ENCODE assay signal across 20 cellular contexts in the genomic region with DNA sequence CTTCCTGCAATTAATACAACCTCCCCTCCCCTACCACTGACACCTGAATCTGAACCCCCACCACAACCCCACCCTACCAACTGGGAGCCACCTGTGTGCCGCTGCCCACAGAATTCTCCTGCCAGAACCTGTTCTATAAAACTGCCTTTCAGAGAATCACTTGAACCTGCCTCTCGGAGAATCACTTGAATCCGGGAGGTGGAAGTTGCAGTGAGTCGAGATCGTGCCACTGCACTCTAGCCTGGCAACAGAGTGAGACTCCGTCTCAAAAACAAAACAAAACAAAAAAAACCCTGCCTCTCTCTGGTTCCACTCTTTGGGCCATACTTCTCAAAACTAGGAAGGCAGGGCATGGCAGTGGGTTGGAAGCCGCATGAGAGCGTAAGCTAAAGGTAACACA. TPM values are rescaled to one million over a fixed set of nuclear protein-coding genes. Genes with fewer than 3 reads are reported as not detected.
DNase-seq lines count a peak whose midpoint lies in the region; ATAC-seq and TF ChIP-seq lines count a peak whose summit lies in the region.
"Had no signal": no experiment of that assay in that cellular context is flagged by ENCODE, and none has a peak within 500 bp of the region (broad histone marks: within the 10 kb centered on the region; RNA-seq: fewer than 3 reads in every experiment).

No MANE protein-coding gene starts in this region.

- no peaks in the 10 kb centered on the region for H3K27me3 Mint-ChIP-seq in activated CD4-positive, alpha-beta T cell treated with anti-CD3 and anti-CD28 coated beads for 36 hours
- no peaks in the 10 kb centered on the region for H3K27me3 Mint-ChIP-seq in activated naive CD8-positive, alpha-beta T cell treated with anti-CD3 and anti-CD28 coated beads, Interleukin-2, amount 50 U/mL, for 24 hours
- H3K27me3 Mint-ChIP-seq: activated CD8-positive, alpha-beta memory T cell treated with anti-CD3 and anti-CD28 coated beads, Interleukin-2, amount 10 ng/mL, durations not matched to agents 7 days and 5 days had no signal

- H3K27me3 ChIP-seq in ACC112 (ENCODE audit: insufficient read depth, low read length): no peaks in the 10 kb centered on the region
- no peaks in the 10 kb centered on the region for H3K27me3 ChIP-seq in prostate gland (replicated peaks; ENCODE audit: insufficient read depth)

- 62% methylated on average over 8 of the region's 8 CpGs for WGBS in prostate gland

- POLR2A ChIA-PET in activated CD4-positive, alpha-beta T cell treated with anti-CD3 and anti-CD28 coated beads for 36 hours (lab: Charles Lee): interaction anchor here (0.5 kb wide), 1 partner anchor 334 kb away, joined by 8 read pairs; no protein-coding TSS in a partner anchor

- no peak overlapping the region for H3K4me3 Mint-ChIP-seq in activated CD4-positive, alpha-beta T cell treated with anti-CD3 and anti-CD28 coated beads for 36 hours
- H3K4me3 Mint-ChIP-seq in activated naive CD8-positive, alpha-beta T cell treated with anti-CD3 and anti-CD28 coated beads, Interleukin-2, amount 50 U/mL, for 24 hours: no peak overlapping the region
- H3K4me3 Mint-ChIP-seq: activated CD8-positive, alpha-beta memory T cell treated with anti-CD3 and anti-CD28 coated beads, Interleukin-2, amount 10 ng/mL, durations not matched to agents 7 days and 5 days; nephron had no signal

- peaks cover 61% of the 10 kb centered on the region for H3K79me2 ChIP-seq in ACC112 (ENCODE audit: control insufficient read depth, insufficient read depth, low read length, unreplicated experiment)

- CTCF ChIA-PET in activated CD4-positive, alpha-beta T cell treated with anti-CD3 and anti-CD28 coated beads for 36 hours (lab: Charles Lee): interaction anchor here (0.5 kb wide), 1 partner anchor 340 kb away, joined by 5 read pairs; no protein-coding TSS in a partner anchor

- no peak for ATAC-seq in activated CD4-positive, alpha-beta T cell treated with anti-CD3 and anti-CD28 coated beads for 36 hours
- ATAC-seq in activated naive CD8-positive, alpha-beta T cell treated with anti-CD3 and anti-CD28 coated beads, Interleukin-2, amount 50 U/mL, for 24 hours: no peak
- ATAC-seq in HG03571 (IDR thresholded peaks at IDR 0.05; ENCODE audit: unreplicated experiment): no peak
- no peak for ATAC-seq in GM18502 (IDR thresholded peaks at IDR 0.05; ENCODE audit: poor library complexity, unreplicated experiment)
- ATAC-seq: activated CD4-positive, CD25-positive, alpha-beta regulatory T cell treated with anti-CD3 and anti-CD28 coated beads, Interleukin-2, amount 50 U/mL, for 24 hours; activated CD8-positive, alpha-beta memory T cell treated with anti-CD3 and anti-CD28 coated beads, Interleukin-2, amount 10 ng/mL, durations not matched to agents 7 days and 5 days; K562 had no signal

- peaks cover 59% of the 10 kb centered on the region for H3K4me1 Mint-ChIP-seq in activated CD4-positive, alpha-beta T cell treated with anti-CD3 and anti-CD28 coated beads for 36 hours
- H3K4me1 Mint-ChIP-seq in activated naive CD8-positive, alpha-beta T cell treated with anti-CD3 and anti-CD28 coated beads, Interleukin-2, amount 50 U/mL, for 24 hours: peaks cover 63% of the 10 kb centered on the region

- intact Hi-C loops in activated CD4-positive, alpha-beta T cell treated with anti-CD3 and anti-CD28 coated beads for 36 hours (cut with DNase I, micrococcal nuclease): no loop called here
- intact Hi-C loops in prostate gland (cut with DNase I): no loop called here

- H3K27ac ChIP-seq in ACC112 (ENCODE audit: low read depth, low read length) (peak overlapping the region; percentile 70; the same call in 1 of the 2 replicates), prostate gland (peak overlapping the region; percentile 49 to 91)

- DNase-seq in activated CD4-positive, alpha-beta T cell treated with anti-CD3 and anti-CD28 coated beads for 36 hours: no peak
- no peak for DNase-seq in activated CD4-positive, alpha-beta T cell treated with anti-CD3 and anti-CD28 coated beads for 48 hours
- no peak for DNase-seq in activated naive CD8-positive, alpha-beta T cell treated with anti-CD3 and anti-CD28 coated beads, Interleukin-2, amount 50 U/mL, for 24 hours
- DNase-seq in prostate gland (ENCODE audit: low spot score) (no peak), NCI-H2227 treated with DMSO at 0.1 percent for 48 hours (lab: John Stamatoyannopoulos, UW) (no peak)
- DNase-seq: 8988T; activated CD8-positive, alpha-beta memory T cell treated with anti-CD3 and anti-CD28 coated beads, Interleukin-2, amount 10 ng/mL, durations not matched to agents 7 days and 5 days; cortex of kidney; DND-41; left cardiac atrium; MM.1S; NCI-H146; NCI-H2171 treated with DMSO at 0.1 percent for 48 hours; NCI-H526 had no signal

- no peaks in the 10 kb centered on the region for H3K9me3 ChIP-seq in prostate gland

- H3K4me1 ChIP-seq in ACC112 (ENCODE audit: control insufficient read depth, insufficient read depth, low read length, unreplicated experiment) (peaks cover 54% of the 10 kb centered on the region), prostate gland (replicated peaks) (peaks cover 11% of the 10 kb centered on the region)

- H3K36me3 ChIP-seq in ACC112 (ENCODE audit: insufficient read depth, low read length) (peaks cover 28% of the 10 kb centered on the region; the same call in 1 of the 2 replicates), prostate gland (no peaks in the 10 kb centered on the region)

- no peak for TF ChIP-seq CTCF in prostate gland (IDR thresholded peaks at IDR 0.05)

- no peaks in the 10 kb centered on the region for H3K9me3 Mint-ChIP-seq in activated CD4-positive, alpha-beta T cell treated with anti-CD3 and anti-CD28 coated beads for 36 hours (ENCODE audit: low read depth)
- H3K9me3 Mint-ChIP-seq in activated naive CD8-positive, alpha-beta T cell treated with anti-CD3 and anti-CD28 coated beads, Interleukin-2, amount 50 U/mL, for 24 hours: no peaks in the 10 kb centered on the region
- H3K9me3 Mint-ChIP-seq: nephron had no signal

- H2AFZ ChIP-seq in ACC112 (ENCODE audit: low read length, unreplicated experiment): no peak overlapping the region

- peak overlapping the region; percentile 48 for H3K27ac Mint-ChIP-seq in activated CD4-positive, alpha-beta T cell treated with anti-CD3 and anti-CD28 coated beads for 36 hours
- H3K27ac Mint-ChIP-seq in activated naive CD8-positive, alpha-beta T cell treated with anti-CD3 and anti-CD28 coated beads, Interleukin-2, amount 50 U/mL, for 24 hours: peak overlapping the region; percentile 17
- H3K27ac Mint-ChIP-seq: nephron had no signal

- H3K4me3 ChIP-seq in ACC112 (ENCODE audit: low read depth, low read length): no peak overlapping the region
- no peak overlapping the region for H3K4me3 ChIP-seq in prostate gland
- H3K4me3 ChIP-seq: K562 had no signal

- no peak for TF ChIP-seq POLR2A in prostate gland (IDR thresholded peaks at IDR 0.05)

- H3K36me3 Mint-ChIP-seq in activated CD4-positive, alpha-beta T cell treated with anti-CD3 and anti-CD28 coated beads for 36 hours (ENCODE audit: low read depth): peaks cover 60% of the 10 kb centered on the region
- H3K36me3 Mint-ChIP-seq in activated naive CD8-positive, alpha-beta T cell treated with anti-CD3 and anti-CD28 coated beads, Interleukin-2, amount 50 U/mL, for 24 hours (ENCODE audit: low read depth): peaks cover 62% of the 10 kb centered on the region

RNA-seq across cellular contexts. Expression of gene URB1, which starts 5.7 kb away (rescaled TPM):
- 10 to 100 TPM; 24.6 to 28.5 TPM for total RNA-seq in activated CD4-positive, alpha-beta T cell treated with anti-CD3 and anti-CD28 coated beads for 36 hours
- total RNA-seq in prostate gland: 10 to 100 TPM; 33.4 to 41.4 TPM

RNA-seq across cellular contexts. Expression of gene EVA1C, which starts 25.4 kb away (rescaled TPM):
- total RNA-seq in activated CD4-positive, alpha-beta T cell treated with anti-CD3 and anti-CD28 coated beads for 36 hours: 10 to 100 TPM in 1 of 2 experiments, 1 to 10 TPM in 1; 9.3 to 10.4 TPM
- 10 to 100 TPM; 45.7 to 48.6 TPM for total RNA-seq in prostate gland

Comparison
In these comparisons a context has a peak if more than half of its experiments do, and no peak if none do; other contexts are left out.
1. RNA of gene EVA1C, which starts 25.4 kb away (total RNA-seq): 45.7 to 48.6 TPM in prostate gland; 9.3 to 10.4 TPM in activated CD4-positive, alpha-beta T cell treated with anti-CD3 and anti-CD28 coated beads for 36 hours; every median in the first group is over 4 times any median in the second.